ENCODE assay signal across 20 cellular contexts in genomic region chr20:49557449-49557848, GRCh38. TPM values are rescaled to one million over a fixed set of nuclear protein-coding genes. Genes with fewer than 3 reads are reported as not detected.
A peak's percentile ranks its signal among the peaks of the same experiment; 100 is the strongest.
DNase-seq lines count a peak whose midpoint lies in the region; FAIRE-seq and TF ChIP-seq lines count a peak whose summit lies in the region.
"Had no signal": no experiment of that assay in that cellular context is flagged by ENCODE, and none has a peak within 500 bp of the region (broad histone marks: within the 10 kb centered on the region; RNA-seq: fewer than 3 reads in every experiment).

No MANE protein-coding gene starts in this region.

- H3K4me2 ChIP-seq in endothelial cell of umbilical vein (ENCODE audit: insufficient read depth, low read length): peak overlapping the region; percentile 10

- TF ChIP-seq CTCF in HFFc6 (IDR thresholded peaks at IDR 0.05) (no peak), endothelial cell of umbilical vein (IDR thresholded peaks at IDR 0.05; ENCODE audit: extremely low read depth in 1 of 2, insufficient read depth in 1 of 2, low read depth in 1 of 2, low read length in 2 of 2) (no peak), osteocyte (IDR thresholded peaks at IDR 0.05) (no peak)

- peak overlapping the region; percentile 74 for H2AFZ ChIP-seq in endothelial cell of umbilical vein (ENCODE audit: low read depth, low read length)

- no peaks in the 10 kb centered on the region for H3K9me3 Mint-ChIP-seq in HFFc6
- H3K9me3 Mint-ChIP-seq in osteocyte (ENCODE audit: unreplicated experiment): no peaks in the 10 kb centered on the region
- H3K9me3 Mint-ChIP-seq: activated T-helper 17 cell treated with anti-CD3 and anti-CD28 coated beads, Interleukin-2, amount 50 U/mL, for 72 hours; CD8-positive, alpha-beta T cell had no signal

- H3K27ac ChIP-seq in endothelial cell of umbilical vein (ENCODE audit: insufficient read depth, low read depth, low read length): no peak overlapping the region
- H3K27ac ChIP-seq: VCaP had no signal

- H3K36me3 ChIP-seq in endothelial cell of umbilical vein (ENCODE audit: control insufficient read depth in 2 of 2, extremely low read depth in 1 of 2, insufficient read depth in 2 of 2, low read length in 2 of 2): no peaks in the 10 kb centered on the region
- H3K36me3 ChIP-seq: adrenal gland, Peyer's patch had no signal

- POLR2A ChIA-PET in endothelial cell of umbilical vein (lab: Charles Lee): no interaction called here

- DNase-seq in A172 (ENCODE audit: low spot score): peak; percentile 25
- peak; percentile 39 for DNase-seq in HFFc6
- DNase-seq in endothelial cell of umbilical vein (ENCODE audit: low read depth, low spot score): peak; percentile 32
- no peak for DNase-seq in osteocyte (ENCODE audit: extremely low spot score, unreplicated experiment)
- no peak for DNase-seq in dedifferentiated amniotic fluid mesenchymal stem cell (ENCODE audit: extremely low spot score)
- DNase-seq in HCEC 1CT: no peak
- DNase-seq in cortex of kidney (lab: John Stamatoyannopoulos, UW): no peak
- no peak for DNase-seq in KG1 (lab: John Stamatoyannopoulos, UW)
- DNase-seq: adrenal gland; CD8-positive, alpha-beta T cell; hypothalamus; NCI-H1092; NCI-H2107; NCI-H748 treated with DMSO at 0.1 percent for 48 hours; Peyer's patch; stimulated activated naive CD4-positive, alpha-beta T cell treated with Interleukin-2 at 50 U/mL for 16 hours; SW 1271 had no signal

- H3K27me3 Mint-ChIP-seq in HFFc6 (ENCODE audit: insufficient read depth): peaks cover 36% of the 10 kb centered on the region
- peaks cover 3% of the 10 kb centered on the region for H3K27me3 Mint-ChIP-seq in osteocyte (ENCODE audit: unreplicated experiment)

- H3K79me2 ChIP-seq in endothelial cell of umbilical vein (ENCODE audit: control insufficient read depth, insufficient read depth, low read length): no peaks in the 10 kb centered on the region

- H3K27ac Mint-ChIP-seq in HFFc6 (no peak overlapping the region), osteocyte (ENCODE audit: unreplicated experiment) (peak overlapping the region; percentile 81)
- H3K27ac Mint-ChIP-seq: activated T-helper 17 cell treated with anti-CD3 and anti-CD28 coated beads, Interleukin-2, amount 50 U/mL, for 72 hours; CD8-positive, alpha-beta T cell had no signal

- CTCF ChIA-PET in endothelial cell of umbilical vein (lab: Charles Lee): interaction anchor here (1.4 to 4.4 kb wide), 6 partner anchors 9 to 52 kb away, joined by 3 to 48 read pairs (median 7); no protein-coding TSS in a partner anchor

- H4K20me1 ChIP-seq in endothelial cell of umbilical vein (replicated peaks; ENCODE audit: control insufficient read depth, extremely low read depth, insufficient read depth, low read length): no peaks in the 10 kb centered on the region

- H3K4me3 ChIP-seq in endothelial cell of umbilical vein (replicated peaks in 1 of 3; ENCODE audit: insufficient read depth in 1 of 3, low read depth in 1 of 3, low read length in 3 of 3): no peak overlapping the region
- H3K4me3 ChIP-seq: Peyer's patch had no signal

- H3K27me3 ChIP-seq in endothelial cell of umbilical vein (ENCODE audit: control insufficient read depth in 2 of 2, insufficient read depth in 2 of 2, low read length in 2 of 2): no peaks in the 10 kb centered on the region
- H3K27me3 ChIP-seq: Peyer's patch had no signal

- no peaks in the 10 kb centered on the region for H3K9me1 ChIP-seq in endothelial cell of umbilical vein (replicated peaks; ENCODE audit: control insufficient read depth, extremely low read depth, insufficient read depth, low read length)

- no TSS peak for BruUV-seq in endothelial cell of umbilical vein (replicated peaks; lab: Mats Ljungman, UMichigan)

- H3K36me3 Mint-ChIP-seq in HFFc6 (ENCODE audit: low read depth): no peaks in the 10 kb centered on the region
- H3K36me3 Mint-ChIP-seq in osteocyte (ENCODE audit: unreplicated experiment): peaks cover 19% of the 10 kb centered on the region
- H3K36me3 Mint-ChIP-seq: CD8-positive, alpha-beta T cell had no signal

- H3K4me1 Mint-ChIP-seq in HFFc6 (ENCODE audit: low read depth) (peaks cover 35% of the 10 kb centered on the region), osteocyte (ENCODE audit: unreplicated experiment) (peaks cover 67% of the 10 kb centered on the region)
- H3K4me1 Mint-ChIP-seq: activated T-helper 17 cell treated with anti-CD3 and anti-CD28 coated beads, Interleukin-2, amount 50 U/mL, for 72 hours had no signal

- no peak for TF ChIP-seq POLR2A in endothelial cell of umbilical vein (IDR thresholded peaks at IDR 0.05; ENCODE audit: low read depth, low read length)

- H3K9ac ChIP-seq in endothelial cell of umbilical vein (replicated peaks; ENCODE audit: extremely low read depth, insufficient read depth, low read length): no peak overlapping the region

- intact Hi-C loops in endothelial cell of umbilical vein (cut with micrococcal nuclease): no loop called here

- FAIRE-seq in endothelial cell of umbilical vein (lab: Jason Lieb, UNC): no peak

- H3K4me1 ChIP-seq in endothelial cell of umbilical vein (ENCODE audit: control insufficient read depth, extremely low read depth, insufficient read depth, low read length): peaks cover 27% of the 10 kb centered on the region

- dilution Hi-C loops in endothelial cell of umbilical vein (cut with MboI; ENCODE audit: extremely low pct_ligation_motif_present, low sequenced_read_pairs): no loop called here

- H3K4me3 Mint-ChIP-seq in HFFc6 (peak overlapping the region; percentile 48), osteocyte (ENCODE audit: unreplicated experiment) (no peak overlapping the region)
- H3K4me3 Mint-ChIP-seq: activated T-helper 17 cell treated with anti-CD3 and anti-CD28 coated beads, Interleukin-2, amount 50 U/mL, for 72 hours; CD8-positive, alpha-beta T cell had no signal

- no peaks in the 10 kb centered on the region for H3K9me3 ChIP-seq in endothelial cell of umbilical vein (replicated peaks; ENCODE audit: control insufficient read depth, insufficient read depth, low read length)
- H3K9me3 ChIP-seq: Peyer's patch had no signal

TF ChIP-seq in endothelial cell of umbilical vein, 7 proteins besides CTCF, POLR2A, EP300 and RAD21:
- TF ChIP-seq MYC (IDR thresholded peaks at IDR 0.05; ENCODE audit: low read depth, low read length) (no peak), JUN (IDR thresholded peaks at IDR 0.05; ENCODE audit: borderline replicate concordance, insufficient read depth, insufficient read length, low read depth) (no peak), POLR2AphosphoS5 (IDR thresholded peaks at IDR 0.05; ENCODE audit: insufficient read depth, low read depth, low read length) (no peak), FOS (IDR thresholded peaks at IDR 0.05; ENCODE audit: borderline replicate concordance, insufficient read depth, low read length) (no peak), EZH2 (IDR thresholded peaks at IDR 0.05; ENCODE audit: borderline replicate concordance, low read depth, low read length, severe bottlenecking) (no peak), GATA2 (IDR thresholded peaks at IDR 0.05; ENCODE audit: insufficient read depth, insufficient read length, low read depth, low read length) (no peak)
- TF ChIP-seq, protein P1, sequence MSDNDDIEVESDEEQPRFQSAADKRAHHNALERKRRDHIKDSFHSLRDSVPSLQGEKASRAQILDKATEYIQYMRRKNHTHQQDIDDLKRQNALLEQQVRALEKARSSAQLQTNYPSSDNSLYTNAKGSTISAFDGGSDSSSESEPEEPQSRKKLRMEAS (IDR thresholded peaks at IDR 0.05; ENCODE audit: insufficient read depth, insufficient read length): no peak

RNA-seq across cellular contexts. Expression of gene PTGIS, which starts 10.5 kb away (rescaled TPM):
- 0.07 and 0.14 TPM in 2 replicates for total RNA-seq in A172 (2014; rRNA removed; shearing (Covaris generic))
- total RNA-seq in HFFc6 (2021; fragmentation: NEBNext Ultra II Directional; extraction: Animal tissue kit (Norgen Biotek cat#: 25700)): under 1 TPM in 1 of 6 experiments, not detected in 5; 0.05 TPM
- total RNA-seq in endothelial cell of umbilical vein (4.4 and 6.2 TPM in 2 replicates), osteocyte (67.6 and 72.1 TPM in 2 replicates)
- 11.8 and 14.2 TPM in 2 replicates for polyA plus RNA-seq in endothelial cell of umbilical vein
- polyA plus RNA-seq in endothelial cell of umbilical vein (2011; cell fraction: cytosol; rRNA removed): 6.3 and 9.1 TPM in 2 replicates
- 3.4 and 5.8 TPM in 2 replicates for polyA plus RNA-seq in endothelial cell of umbilical vein (2011; cell fraction: nucleus; rRNA removed)
- polyA plus RNA-seq in endothelial cell of umbilical vein (2012): 1.9 and 5.1 TPM in 2 replicates
- 14.9 and 18.4 TPM in 2 replicates for polyA minus RNA-seq in endothelial cell of umbilical vein
- polyA minus RNA-seq in endothelial cell of umbilical vein (2011; cell fraction: cytosol; rRNA and poly(A)+ RNA removed): not detected
- polyA minus RNA-seq in endothelial cell of umbilical vein (2011; cell fraction: nucleus; rRNA and poly(A)+ RNA removed): 2.2 and 3.9 TPM in 2 replicates
- total RNA-seq: CD8-positive, alpha-beta T cell; epithelial cell of proximal tubule had no signal

Comparison
In these comparisons a context has a peak if more than half of its experiments do, and no peak if none do; other contexts are left out.
1. DNase-seq: peak in A172 (single experiment), HFFc6 (single experiment) and endothelial cell of umbilical vein (single experiment); none in osteocyte (single experiment), dedifferentiated amniotic fluid mesenchymal stem cell (single experiment), HCEC 1CT (single experiment), cortex of kidney (single experiment) and KG1 (single experiment).